14 cellular contexts compared by ENCODE assay signal in the genomic region with DNA sequence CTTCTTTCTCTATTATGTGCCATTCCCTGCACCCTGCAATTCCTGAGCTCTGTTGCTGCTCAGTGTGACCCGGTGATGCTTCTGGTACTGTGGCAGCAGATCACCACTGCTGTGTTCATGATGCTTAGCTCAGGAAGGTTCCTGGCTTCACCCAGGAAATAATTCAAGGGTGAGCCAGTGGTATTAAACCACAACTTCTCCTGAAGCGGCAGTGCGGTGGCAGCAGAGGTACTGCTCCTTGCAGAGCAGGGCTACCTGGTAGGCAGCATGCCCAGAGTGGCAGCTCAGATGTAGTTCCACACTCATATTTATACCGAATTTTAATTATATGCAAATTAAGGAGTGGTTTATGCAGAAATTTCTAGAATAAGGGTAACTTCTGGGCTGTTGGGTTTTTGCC.
DNase-seq lines count a peak whose midpoint lies in the region; TF ChIP-seq lines count a peak whose summit lies in the region.
"Had no signal": no experiment of that assay in that cellular context is flagged by ENCODE, and none has a peak within 500 bp of the region (broad histone marks: within the 10 kb centered on the region; RNA-seq: fewer than 3 reads in every experiment).

No MANE protein-coding gene starts in this region.

- H3K27ac ChIP-seq in mammary epithelial cell (ENCODE audit: insufficient read depth, low read depth, low read length) (no peak overlapping the region), neuronal stem cell (replicated peaks; ENCODE audit: low read length) (no peak overlapping the region), SK-N-SH (ENCODE audit: low read depth in 2 of 2, low read length in 1 of 2) (no peak overlapping the region)
- H3K27ac ChIP-seq: HL-60 had no signal

- intact Hi-C loops in mammary epithelial cell (cut with micrococcal nuclease), result no loop called here

- H3K9me3 ChIP-seq in mammary epithelial cell (replicated peaks; ENCODE audit: insufficient read depth, low read length) (no peaks in the 10 kb centered on the region), neuronal stem cell (replicated peaks in 1 of 2; ENCODE audit: control insufficient read depth in 2 of 2, insufficient read depth in 1 of 2, low read depth in 1 of 2, low read length in 2 of 2) (peaks cover 0 to 5% of the 10 kb centered on the region in 2 donors), SK-N-SH (no peaks in the 10 kb centered on the region)

- H3K23ac ChIP-seq in neuronal stem cell (ENCODE audit: low read depth, low read length, poor library complexity), result no peak overlapping the region

- DNase-seq in H4 (ENCODE audit: low spot score), result peak; percentile 34
- DNase-seq in NCI-H226, result peak; percentile 32
- peak; percentile 48 for DNase-seq in mammary epithelial cell
- DNase-seq in neuronal stem cell (ENCODE audit: low spot score), result no peak
- no peak for DNase-seq in NCI-H524 (lab: John Stamatoyannopoulos, UW)
- no peak for DNase-seq in SK-N-SH
- no peak for DNase-seq in dermis blood vessel endothelial cell
- DNase-seq: C1 segment of cervical spinal cord; CD4-positive, alpha-beta T cell; DMS79; EL; GOT3; HCEC 1CT had no signal

- H3K4ac ChIP-seq in neuronal stem cell (ENCODE audit: low read length), result no peak overlapping the region

- BruUV-seq in mammary epithelial cell (replicated peaks; lab: Mats Ljungman, UMichigan), result no TSS peak

- no peak for TF ChIP-seq RAD21 in SK-N-SH (IDR thresholded peaks at IDR 0.05; ENCODE audit: low read length)

- no peak overlapping the region for H3K14ac ChIP-seq in neuronal stem cell (ENCODE audit: low read length)

- in situ Hi-C loops in mammary epithelial cell (cut with MboI; ENCODE audit: low sequenced_read_pairs in 2 of 2), result no loop called here

- H2BK120ac ChIP-seq in neuronal stem cell (ENCODE audit: low read depth, low read length), result no peak overlapping the region

- no peaks in the 10 kb centered on the region for H3K27me3 ChIP-seq in mammary epithelial cell (ENCODE audit: insufficient read depth, low read length)
- no peaks in the 10 kb centered on the region for H3K27me3 ChIP-seq in neuronal stem cell (ENCODE audit: control insufficient read depth in 3 of 3, insufficient read depth in 3 of 3, low read depth in 1 of 3, low read length in 3 of 3)
- H3K27me3 ChIP-seq in SK-N-SH (ENCODE audit: insufficient read depth), result no peaks in the 10 kb centered on the region

- H2BK15ac ChIP-seq in neuronal stem cell (ENCODE audit: low read length), result no peak overlapping the region

- H3K9ac ChIP-seq in mammary epithelial cell (ENCODE audit: insufficient read depth, low read length), result no peak overlapping the region
- no peak overlapping the region for H3K9ac ChIP-seq in neuronal stem cell (ENCODE audit: low read depth, low read length, poor library complexity)
- no peak overlapping the region for H3K9ac ChIP-seq in SK-N-SH

- H4K20me1 ChIP-seq in mammary epithelial cell (ENCODE audit: insufficient read depth, low read length) (no peaks in the 10 kb centered on the region), SK-N-SH (ENCODE audit: insufficient read depth) (no peaks in the 10 kb centered on the region)

- H2AFZ ChIP-seq in mammary epithelial cell (ENCODE audit: low read depth, low read length) (no peak overlapping the region), neuronal stem cell (ENCODE audit: low read length) (no peak overlapping the region), SK-N-SH (ENCODE audit: low read depth) (no peak overlapping the region)

- no peak overlapping the region for H3K4me3 ChIP-seq in mammary epithelial cell (replicated peaks in 1 of 3; ENCODE audit: insufficient read depth in 1 of 3, low read depth in 2 of 3, low read length in 3 of 3)
- no peak overlapping the region for H3K4me3 ChIP-seq in neuronal stem cell (ENCODE audit: low read length in 2 of 2)
- H3K4me3 ChIP-seq in SK-N-SH (ENCODE audit: low read depth in 2 of 2, low read length in 1 of 2), result no peak overlapping the region

- whole genome bisulfite sequencing in mammary epithelial cell (ENCODE audit: low coverage, missing lambda C conversion rate), result 83% methylated on average over 4 of the region's 4 CpGs
- WGBS in neuronal stem cell (ENCODE audit: extremely low coverage in 2 of 2, insufficient read length in 2 of 2, insufficient replicate concordance in 1 of 2), 2 donors, result no CpG with 5 or more reads among the region's 4 CpGs
- WGBS in SK-N-SH (ENCODE audit: low lambda C conversion rate), result 86% methylated on average over 4 of the region's 4 CpGs

- CTCF ChIA-PET in mammary epithelial cell (lab: Charles Lee; ENCODE audit: low non-redundant PET), result no interaction called here
- CTCF ChIA-PET in SK-N-SH (lab: Yijun Ruan, JAX), result no interaction called here

- no peak overlapping the region for H4K91ac ChIP-seq in neuronal stem cell (ENCODE audit: low read depth, low read length, poor library complexity)

- no peak overlapping the region for H2BK5ac ChIP-seq in neuronal stem cell (ENCODE audit: low read length)

- H3K18ac ChIP-seq in neuronal stem cell (ENCODE audit: low read length), result peak overlapping the region; percentile 77

- peak overlapping the region; percentile 30 for H2BK12ac ChIP-seq in neuronal stem cell (ENCODE audit: low read length)

- no peaks in the 10 kb centered on the region for H3F3A ChIP-seq in SK-N-SH (replicated peaks; ENCODE audit: insufficient read depth)

- H3K9me2 ChIP-seq in SK-N-SH, result no peaks in the 10 kb centered on the region

- H4K8ac ChIP-seq in neuronal stem cell (ENCODE audit: low read depth, low read length), result no peak overlapping the region

- no peak for TF ChIP-seq EP300 in SK-N-SH (IDR thresholded peaks at IDR 0.05; ENCODE audit: borderline replicate concordance in 1 of 2, low read depth in 1 of 2, low read length in 1 of 2)

- H3K79me1 ChIP-seq in neuronal stem cell (ENCODE audit: low read depth, low read length), result no peaks in the 10 kb centered on the region

- TF ChIP-seq CTCF in mammary epithelial cell (conservative IDR thresholded peaks at IDR 0.05 in 1 of 2, IDR thresholded peaks at IDR 0.05 in 1 of 2; ENCODE audit: extremely low read depth in 1 of 2, insufficient read depth in 1 of 2, low read depth in 1 of 2, low read length in 2 of 2) (no peak), SK-N-SH (IDR thresholded peaks at IDR 0.05) (no peak)

- dilution Hi-C loops in mammary epithelial cell (cut with HindIII; ENCODE audit: low sequenced_read_pairs), result no loop called here

- H3K36me3 ChIP-seq in mammary epithelial cell (ENCODE audit: insufficient read depth, low read length) (no peaks in the 10 kb centered on the region), neuronal stem cell (replicated peaks in 1 of 2; ENCODE audit: control insufficient read depth in 2 of 2, insufficient read depth in 2 of 2, low read length in 2 of 2) (peaks cover 0 to 1% of the 10 kb centered on the region in 2 donors), SK-N-SH (replicated peaks in 1 of 2; ENCODE audit: control insufficient read depth in 1 of 2, insufficient read depth in 2 of 2, low read length in 1 of 2) (no peaks in the 10 kb centered on the region)

- POLR2A ChIA-PET in SK-N-SH (lab: Yijun Ruan, JAX), result no interaction called here

- no peaks in the 10 kb centered on the region for H3K79me2 ChIP-seq in mammary epithelial cell (ENCODE audit: insufficient read depth, low read length)
- no peaks in the 10 kb centered on the region for H3K79me2 ChIP-seq in SK-N-SH (ENCODE audit: insufficient read depth)

- peaks cover 13% of the 10 kb centered on the region for H3K4me1 ChIP-seq in mammary epithelial cell (ENCODE audit: insufficient read depth, low read length)
- peaks cover 4 to 7% of the 10 kb centered on the region in 2 donors for H3K4me1 ChIP-seq in neuronal stem cell (ENCODE audit: control insufficient read depth in 2 of 2, insufficient read depth in 1 of 2, low read depth in 1 of 2, low read length in 2 of 2)
- H3K4me1 ChIP-seq in SK-N-SH (ENCODE audit: control insufficient read depth in 1 of 2, insufficient read depth in 2 of 2, low read depth in 1 of 2, low read length in 1 of 2), result no peaks in the 10 kb centered on the region; a peak in 1 of 4 replicates

- peak overlapping the region; percentile 40 for H2AK5ac ChIP-seq in neuronal stem cell (ENCODE audit: low read depth, low read length)

- H3K4me2 ChIP-seq in mammary epithelial cell (ENCODE audit: insufficient read depth, low read depth, low read length) (no peak overlapping the region), neuronal stem cell (ENCODE audit: insufficient read depth, low read length, poor library complexity, severe bottlenecking) (no peak overlapping the region), SK-N-SH (no peak overlapping the region)

TF ChIP-seq in SK-N-SH, 30 proteins besides CTCF, POLR2A, EP300 and RAD21 (continues in another document):
- no peak for TF ChIP-seq RXRA (IDR thresholded peaks at IDR 0.05; ENCODE audit: borderline replicate concordance, low read depth)
- no peak for TF ChIP-seq SMC3 (IDR thresholded peaks at IDR 0.05; ENCODE audit: low read depth, low read length)
- TF ChIP-seq RFX5 (IDR thresholded peaks at IDR 0.05; ENCODE audit: low read length), result no peak
- no peak for TF ChIP-seq FOSL2 (IDR thresholded peaks at IDR 0.05; ENCODE audit: borderline replicate concordance, low read depth)
- TF ChIP-seq SIN3A (IDR thresholded peaks at IDR 0.05; ENCODE audit: borderline replicate concordance, low read depth, low read length), result no peak
- TF ChIP-seq PBX3 (IDR thresholded peaks at IDR 0.05), result no peak
- no peak for TF ChIP-seq NFIC (IDR thresholded peaks at IDR 0.05; ENCODE audit: borderline replicate concordance)
- no peak for TF ChIP-seq JUND (IDR thresholded peaks at IDR 0.05)
- TF ChIP-seq, protein P1, sequence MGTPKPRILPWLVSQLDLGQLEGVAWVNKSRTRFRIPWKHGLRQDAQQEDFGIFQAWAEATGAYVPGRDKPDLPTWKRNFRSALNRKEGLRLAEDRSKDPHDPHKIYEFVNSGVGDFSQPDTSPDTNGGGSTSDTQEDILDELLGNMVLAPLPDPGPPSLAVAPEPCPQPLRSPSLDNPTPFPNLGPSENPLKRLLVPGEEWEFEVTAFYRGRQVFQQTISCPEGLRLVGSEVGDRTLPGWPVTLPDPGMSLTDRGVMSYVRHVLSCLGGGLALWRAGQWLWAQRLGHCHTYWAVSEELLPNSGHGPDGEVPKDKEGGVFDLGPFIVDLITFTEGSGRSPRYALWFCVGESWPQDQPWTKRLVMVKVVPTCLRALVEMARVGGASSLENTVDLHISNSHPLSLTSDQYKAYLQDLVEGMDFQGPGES (IDR thresholded peaks at IDR 0.05; ENCODE audit: low read depth, low read length), result no peak
- no peak for TF ChIP-seq TAF1 (IDR thresholded peaks at IDR 0.05; ENCODE audit: borderline replicate concordance, low read depth, low read length)
- no peak for TF ChIP-seq POLR2AphosphoS5 (IDR thresholded peaks at IDR 0.05; ENCODE audit: low read depth, low read length)

Comparison
In these comparisons a context has a peak if more than half of its experiments do, and no peak if none do; other contexts are left out.
1. DNase-seq: peak in H4 (single experiment), NCI-H226 (single experiment) and mammary epithelial cell (single experiment); none in neuronal stem cell (single experiment), NCI-H524 (0 of 2), SK-N-SH (single experiment) and dermis blood vessel endothelial cell (single experiment).